In the genomic region with DNA sequence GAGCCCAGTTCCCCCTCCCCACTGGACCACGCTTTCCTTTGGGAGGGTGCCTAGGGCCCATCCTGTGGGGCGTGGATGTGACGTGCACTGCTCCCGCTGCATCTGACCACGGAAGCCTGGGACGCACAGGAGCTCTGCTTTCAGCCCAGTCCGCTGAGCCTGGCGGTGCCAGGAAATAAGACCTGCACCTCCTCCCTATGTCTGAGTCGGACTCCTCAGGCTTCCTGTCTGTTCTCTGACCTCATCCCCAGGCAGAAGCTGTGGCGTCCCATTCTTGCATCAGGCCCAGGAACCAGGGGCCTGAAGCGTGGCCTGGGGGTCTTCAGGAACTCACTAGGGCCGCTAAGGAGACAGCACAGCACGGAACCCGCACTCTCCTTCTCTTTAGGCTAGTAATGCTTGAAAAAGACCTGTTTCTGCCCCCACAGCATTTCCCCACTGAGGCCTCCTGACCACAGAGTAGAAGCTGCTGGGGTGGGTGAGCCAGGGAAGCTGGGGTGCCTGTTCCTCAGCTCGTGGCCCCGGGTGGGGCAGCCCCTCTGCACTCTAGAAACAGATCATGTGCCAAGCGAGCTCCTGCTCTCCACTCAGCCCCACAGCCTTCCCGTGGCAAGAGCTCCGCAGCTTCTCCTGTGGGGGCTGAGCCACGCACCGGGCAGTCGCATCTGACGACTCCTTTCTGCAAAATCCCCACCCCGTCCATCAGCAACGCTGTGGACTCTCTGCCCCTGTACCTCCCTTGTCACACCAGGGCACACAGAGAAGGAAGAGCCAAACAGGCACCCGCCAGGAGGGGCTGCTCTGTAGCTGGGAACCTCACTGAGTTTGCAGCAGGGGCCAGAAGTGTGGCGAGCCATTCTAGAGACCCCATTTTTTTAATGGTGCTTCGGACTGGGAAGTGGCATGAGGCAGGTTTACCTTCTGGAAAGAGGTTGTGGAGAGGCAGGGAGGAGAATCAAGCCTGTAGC, we compare ENCODE assay signal across 10 cellular contexts. TPM values are rescaled to one million over a fixed set of nuclear protein-coding genes. Genes with fewer than 3 reads are reported as not detected.
DNase-seq lines count a peak whose midpoint lies in the region; ATAC-seq and TF ChIP-seq lines count a peak whose summit lies in the region.
"Had no signal": no experiment of that assay in that cellular context is flagged by ENCODE, and none has a peak within 500 bp of the region (broad histone marks: within the 10 kb centered on the region; RNA-seq: fewer than 3 reads in every experiment).

No MANE protein-coding gene starts in this region.

- H3K4me3 Mint-ChIP-seq in HFFc6: no peak overlapping the region
- no peak overlapping the region for H3K4me3 Mint-ChIP-seq in activated T-cell treated with anti-CD3 and anti-CD28 coated beads, Interleukin-2, amount 50 U/mL, for 24 hours

- no peaks in the 10 kb centered on the region for H3K36me3 Mint-ChIP-seq in HFFc6 (ENCODE audit: low read depth)
- no peaks in the 10 kb centered on the region for H3K36me3 Mint-ChIP-seq in activated T-cell treated with anti-CD3 and anti-CD28 coated beads, Interleukin-2, amount 50 U/mL, for 24 hours (ENCODE audit: low read depth)

- DNase-seq in AG08396 (ENCODE audit: low spot score) (peak; percentile 46), HFFc6 (peak; percentile 36), kidney tubule cell (ENCODE audit: low spot score) (peak; percentile 41), NCI-H69 (lab: John Stamatoyannopoulos, UW) (no peak), T1000 (lab: John Stamatoyannopoulos, UW) (no peak), OCI-M1 (lab: John Stamatoyannopoulos, UW) (no peak)
- peak; percentile 35 for DNase-seq in activated T-cell treated with anti-CD3 and anti-CD28 coated beads, Interleukin-2, amount 50 U/mL, for 24 hours
- DNase-seq: small intestine had no signal

- no peaks in the 10 kb centered on the region for H3K9me3 Mint-ChIP-seq in HFFc6
- H3K9me3 Mint-ChIP-seq in activated T-cell treated with anti-CD3 and anti-CD28 coated beads, Interleukin-2, amount 50 U/mL, for 24 hours: no peaks in the 10 kb centered on the region

- TF ChIP-seq CTCF in HFFc6 (IDR thresholded peaks at IDR 0.05): no peak

- peaks cover 2% of the 10 kb centered on the region for H3K27me3 Mint-ChIP-seq in HFFc6 (ENCODE audit: insufficient read depth)
- peaks cover 36% of the 10 kb centered on the region for H3K27me3 Mint-ChIP-seq in activated T-cell treated with anti-CD3 and anti-CD28 coated beads, Interleukin-2, amount 50 U/mL, for 24 hours

- ATAC-seq in HG03571 (IDR thresholded peaks at IDR 0.05; ENCODE audit: unreplicated experiment): no peak

- peak overlapping the region; percentile 26; the same call in 1 of the 2 replicates for H3K27ac Mint-ChIP-seq in HFFc6
- H3K27ac Mint-ChIP-seq in activated T-cell treated with anti-CD3 and anti-CD28 coated beads, Interleukin-2, amount 50 U/mL, for 24 hours: peak overlapping the region; percentile 68

- H3K4me1 Mint-ChIP-seq in HFFc6 (ENCODE audit: low read depth): peaks cover 43% of the 10 kb centered on the region
- H3K4me1 Mint-ChIP-seq in activated T-cell treated with anti-CD3 and anti-CD28 coated beads, Interleukin-2, amount 50 U/mL, for 24 hours (ENCODE audit: low read depth): peaks cover 10% of the 10 kb centered on the region

RNA-seq across cellular contexts. Expression of a gene that starts 22.6 kb away (rescaled TPM):
- 1 to 10 TPM in 1 of 6 experiments, under 1 TPM in 5; 0.09 to 1.3 (median 0.26) TPM for total RNA-seq in HFFc6 (2021; fragmentation: NEBNext Ultra II Directional; extraction: Animal tissue kit (Norgen Biotek cat#: 25700))
- total RNA-seq: T-helper 1 cell treated with Interleukin-12 subunit alpha and Interleukin-12 subunit beta and Interleukin-4 antibody, amounts not matched to agents 30 ng/mL and 1 ng/mL, for 36 hours had no signal

RNA-seq across cellular contexts. Expression of a gene that starts 27.2 kb away (rescaled TPM):
- total RNA-seq in HFFc6 (2021; fragmentation: NEBNext Ultra II Directional; extraction: Animal tissue kit (Norgen Biotek cat#: 25700)): not detected

RNA-seq across cellular contexts. Expression of a gene that starts 54.3 kb away (rescaled TPM):
- not detected for total RNA-seq in HFFc6 (2021; fragmentation: NEBNext Ultra II Directional; extraction: Animal tissue kit (Norgen Biotek cat#: 25700))
- total RNA-seq: T-helper 1 cell treated with Interleukin-12 subunit alpha and Interleukin-12 subunit beta and Interleukin-4 antibody, amounts not matched to agents 30 ng/mL and 1 ng/mL, for 36 hours had no signal

RNA-seq across cellular contexts. Expression of a gene that starts 58.1 kb away (rescaled TPM):
- 1 to 10 TPM; 1.2 to 2.3 (median 1.3) TPM for total RNA-seq in HFFc6 (2021; fragmentation: NEBNext Ultra II Directional; extraction: Animal tissue kit (Norgen Biotek cat#: 25700))

Comparison
In these comparisons a context has a peak if more than half of its experiments do, and no peak if none do; other contexts are left out.
1. DNase-seq: peak in AG08396 (single experiment), HFFc6 (single experiment), activated T-cell treated with anti-CD3 and anti-CD28 coated beads, Interleukin-2, amount 50 U/mL, for 24 hours (single experiment) and kidney tubule cell (single experiment); none in NCI-H69 (single experiment), T1000 (single experiment) and OCI-M1 (single experiment).